9 cellular contexts compared by ENCODE assay signal in genomic region chr15:89690276-89691218, GRCh38. TPM values are rescaled to one million over a fixed set of nuclear protein-coding genes. Genes with fewer than 3 reads are reported as not detected.
A peak's percentile ranks its signal among the peaks of the same experiment; 100 is the strongest.
DNase-seq lines count a peak whose midpoint lies in the region; ATAC-seq and TF ChIP-seq lines count a peak whose summit lies in the region.
"Had no signal": no experiment of that assay in that cellular context is flagged by ENCODE, and none has a peak within 500 bp of the region (broad histone marks: within the 10 kb centered on the region; RNA-seq: fewer than 3 reads in every experiment).

Gene PEX11A (minus strand): TSS chr15:89690754. CDS start chr15:89690632, 122 bp downstream.
Gene WDR93 (plus strand): TSS chr15:89690811. CDS start chr15:89701747, 10,936 bp downstream.

- peaks cover 0 to 4% of the 10 kb centered on the region in 2 donors for H3K27me3 Mint-ChIP-seq in natural killer cell treated with Interleukin-12 subunit alpha and Interleukin-12 subunit beta and Interleukin-15 and Interleukin-18, amount 100 ng/mL, for 72 hours
- H3K27me3 Mint-ChIP-seq in stimulated activated naive B cell treated with anti-CD40 and anti-IgM and Interleukin-4, amounts not matched to agents 10 μg/mL and 1 μg/mL and 100 μg/mL, for 72 hours = no peaks in the 10 kb centered on the region

- no peak for TF ChIP-seq CTCF in fibroblast of pulmonary artery (IDR thresholded peaks at IDR 0.05; ENCODE audit: low read length, missing control alignments)

- WGBS in HUES64 = 5% methylated on average over 60 of the region's 60 CpGs

- H3K9me3 ChIP-seq in HUES64 (ENCODE audit: insufficient read depth, low read depth, low read length) = no peaks in the 10 kb centered on the region

- peaks cover 4 to 15% of the 10 kb centered on the region in 2 donors for H3K4me1 Mint-ChIP-seq in natural killer cell treated with Interleukin-12 subunit alpha and Interleukin-12 subunit beta and Interleukin-15 and Interleukin-18, amount 100 ng/mL, for 72 hours (ENCODE audit: low read depth in 2 of 2)
- peaks cover 4 to 16% of the 10 kb centered on the region in 2 donors for H3K4me1 Mint-ChIP-seq in stimulated activated naive B cell treated with anti-CD40 and anti-IgM and Interleukin-4, amounts not matched to agents 10 μg/mL and 1 μg/mL and 100 μg/mL, for 72 hours

- peak within 1 kb of the TSS; percentile 70 to 84 for H3K27ac Mint-ChIP-seq in natural killer cell treated with Interleukin-12 subunit alpha and Interleukin-12 subunit beta and Interleukin-15 and Interleukin-18, amount 100 ng/mL, for 72 hours
- H3K27ac Mint-ChIP-seq in stimulated activated naive B cell treated with anti-CD40 and anti-IgM and Interleukin-4, amounts not matched to agents 10 μg/mL and 1 μg/mL and 100 μg/mL, for 72 hours = peak within 1 kb of the TSS; percentile 80

- H3K4me3 ChIP-seq in HUES64 (ENCODE audit: low read length) = peak within 1 kb of the TSS; percentile 83
- peak within 1 kb of the TSS; percentile 94 for H3K4me3 ChIP-seq in fibroblast of pulmonary artery (replicated peaks; ENCODE audit: low read depth, low read length)

- H3K36me3 ChIP-seq in HUES64 (ENCODE audit: insufficient read depth, low read length) = no peaks in the 10 kb centered on the region

- H3K9me3 Mint-ChIP-seq in natural killer cell treated with Interleukin-12 subunit alpha and Interleukin-12 subunit beta and Interleukin-15 and Interleukin-18, amount 100 ng/mL, for 72 hours = no peaks in the 10 kb centered on the region
- H3K9me3 Mint-ChIP-seq in stimulated activated naive B cell treated with anti-CD40 and anti-IgM and Interleukin-4, amounts not matched to agents 10 μg/mL and 1 μg/mL and 100 μg/mL, for 72 hours = peaks cover 0 to 3% of the 10 kb centered on the region in 2 donors

- no peak within 1 kb of the TSS for H3K27ac ChIP-seq in HUES64 (ENCODE audit: low read depth, low read length)

- peak; percentile 86 for ATAC-seq in GM21515 (IDR thresholded peaks at IDR 0.05; ENCODE audit: unreplicated experiment)
- peak; percentile 95 to 97 for ATAC-seq in natural killer cell treated with Interleukin-12 subunit alpha and Interleukin-12 subunit beta and Interleukin-15 and Interleukin-18, amount 100 ng/mL, for 72 hours
- peak; percentile 92 to 97 for ATAC-seq in stimulated activated naive B cell treated with anti-CD40 and anti-IgM and Interleukin-4, amounts not matched to agents 10 μg/mL and 1 μg/mL and 100 μg/mL, for 72 hours (replicated peaks)

- peak within 1 kb of the TSS; percentile 88 for H3K4me3 Mint-ChIP-seq in natural killer cell treated with Interleukin-12 subunit alpha and Interleukin-12 subunit beta and Interleukin-15 and Interleukin-18, amount 100 ng/mL, for 72 hours
- H3K4me3 Mint-ChIP-seq in stimulated activated naive B cell treated with anti-CD40 and anti-IgM and Interleukin-4, amounts not matched to agents 10 μg/mL and 1 μg/mL and 100 μg/mL, for 72 hours = peak within 1 kb of the TSS; percentile 88 to 91

- peaks cover 36% of the 10 kb centered on the region; the same call in 1 of the 2 replicates for H3K27me3 ChIP-seq in HUES64 (ENCODE audit: insufficient read depth, low read length)

- H3K4me1 ChIP-seq in HUES64 (ENCODE audit: insufficient read depth, low read length) = no peaks in the 10 kb centered on the region

- H3K9ac ChIP-seq in HUES64 (ENCODE audit: low read depth, low read length) = peak within 1 kb of the TSS; percentile 36; the same call in 1 of the 2 replicates

- H3K36me3 Mint-ChIP-seq in natural killer cell treated with Interleukin-12 subunit alpha and Interleukin-12 subunit beta and Interleukin-15 and Interleukin-18, amount 100 ng/mL, for 72 hours = peaks cover 2% of the 10 kb centered on the region
- peaks cover 0 to 1% of the 10 kb centered on the region in 2 donors for H3K36me3 Mint-ChIP-seq in stimulated activated naive B cell treated with anti-CD40 and anti-IgM and Interleukin-4, amounts not matched to agents 10 μg/mL and 1 μg/mL and 100 μg/mL, for 72 hours

- DNase-seq in DMS 273 (lab: John Stamatoyannopoulos, UW; ENCODE audit: unreplicated experiment) = peak; percentile 78
- DNase-seq in RKO (ENCODE audit: low spot score) = peak; percentile 74
- DNase-seq in activated T-helper 1 cell treated with anti-CD3 and anti-CD28 coated beads, Interleukin-2, amount 50 U/mL, for 16 hours (ENCODE audit: low read depth in 1 of 2, low spot score in 1 of 2) = peak; percentile 58 to 60
- DNase-seq in fibroblast of pulmonary artery (ENCODE audit: low read depth) = peak; percentile 72
- peak; percentile 84 for DNase-seq in natural killer cell treated with Interleukin-12 subunit alpha and Interleukin-12 subunit beta and Interleukin-15 and Interleukin-18, amount 100 ng/mL, for 72 hours (ENCODE audit: low spot score)
- peak; percentile 78 for DNase-seq in stimulated activated naive B cell treated with anti-CD40 and anti-IgM and Interleukin-4, amounts not matched to agents 10 μg/mL and 1 μg/mL and 100 μg/mL, for 72 hours

RNA-seq across cellular contexts. Expression of gene PEX11A, which starts in this region (rescaled TPM):
- 1.7 TPM for polyA plus RNA-seq in HUES64 (2013, experiment 1 of 2)
- polyA plus RNA-seq in HUES64 (2013, experiment 2 of 2) = 2.3 TPM
- 1 to 10 TPM; 3.1 to 3.2 TPM for total RNA-seq in natural killer cell treated with Interleukin-12 subunit alpha and Interleukin-12 subunit beta and Interleukin-15 and Interleukin-18, amount 100 ng/mL, for 72 hours

RNA-seq across cellular contexts. Expression of gene WDR93, which starts in this region (rescaled TPM):
- polyA plus RNA-seq in HUES64 (2013, experiment 1 of 2) = not detected
- polyA plus RNA-seq in HUES64 (2013, experiment 2 of 2) = not detected
- total RNA-seq in natural killer cell treated with Interleukin-12 subunit alpha and Interleukin-12 subunit beta and Interleukin-15 and Interleukin-18, amount 100 ng/mL, for 72 hours = not detected
- total RNA-seq: glomerular endothelial cell had no signal
